ENCODE assay signal across 8 cellular contexts in the genomic region with DNA sequence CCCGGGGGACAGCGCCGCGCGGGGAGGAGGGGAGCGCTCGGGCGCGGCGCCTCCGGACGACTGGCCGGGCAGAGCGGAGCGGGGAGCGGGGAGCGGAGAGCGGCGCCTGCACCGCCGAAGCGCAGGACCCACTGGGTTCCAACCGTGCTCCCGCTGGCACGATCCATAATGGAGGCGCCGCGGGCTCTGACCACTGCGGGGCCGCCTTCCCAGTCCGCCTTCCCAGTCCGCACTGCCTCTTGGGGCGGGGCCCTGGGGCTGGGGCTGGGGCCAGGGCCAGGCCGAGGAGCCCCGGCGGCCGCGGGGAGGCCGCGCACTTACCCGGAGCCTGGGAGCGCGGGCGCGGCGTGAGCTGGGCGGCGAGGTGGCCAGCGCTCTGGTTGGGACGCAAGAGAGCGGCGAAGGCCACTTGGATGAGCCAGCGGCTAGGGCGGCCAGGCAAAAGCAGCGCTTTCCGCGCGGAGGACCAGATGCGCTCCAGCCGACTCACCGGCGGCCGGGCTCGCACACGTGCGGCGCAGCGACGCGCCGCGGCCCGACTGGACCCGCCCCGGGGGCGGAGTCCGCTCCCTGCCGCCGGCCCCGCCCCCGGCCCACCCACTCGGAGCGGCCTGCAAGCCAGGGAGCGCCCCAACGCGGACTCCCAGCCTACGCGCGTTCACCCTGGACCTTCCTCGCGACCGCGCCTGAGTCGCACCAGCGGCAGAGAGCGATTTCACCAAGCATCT. TPM values are rescaled to one million over a fixed set of nuclear protein-coding genes. Genes with fewer than 3 reads are reported as not detected.
DNase-seq lines count a peak whose midpoint lies in the region; ATAC-seq and TF ChIP-seq lines count a peak whose summit lies in the region.

A gene with protein sequence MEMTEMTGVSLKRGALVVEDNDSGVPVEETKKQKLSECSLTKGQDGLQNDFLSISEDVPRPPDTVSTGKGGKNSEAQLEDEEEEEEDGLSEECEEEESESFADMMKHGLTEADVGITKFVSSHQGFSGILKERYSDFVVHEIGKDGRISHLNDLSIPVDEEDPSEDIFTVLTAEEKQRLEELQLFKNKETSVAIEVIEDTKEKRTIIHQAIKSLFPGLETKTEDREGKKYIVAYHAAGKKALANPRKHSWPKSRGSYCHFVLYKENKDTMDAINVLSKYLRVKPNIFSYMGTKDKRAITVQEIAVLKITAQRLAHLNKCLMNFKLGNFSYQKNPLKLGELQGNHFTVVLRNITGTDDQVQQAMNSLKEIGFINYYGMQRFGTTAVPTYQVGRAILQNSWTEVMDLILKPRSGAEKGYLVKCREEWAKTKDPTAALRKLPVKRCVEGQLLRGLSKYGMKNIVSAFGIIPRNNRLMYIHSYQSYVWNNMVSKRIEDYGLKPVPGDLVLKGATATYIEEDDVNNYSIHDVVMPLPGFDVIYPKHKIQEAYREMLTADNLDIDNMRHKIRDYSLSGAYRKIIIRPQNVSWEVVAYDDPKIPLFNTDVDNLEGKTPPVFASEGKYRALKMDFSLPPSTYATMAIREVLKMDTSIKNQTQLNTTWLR (minus strand): TSS at position 541 of the 728 bp plus-strand sequence. CDS start 13,759 bp downstream, outside the sequence.

- intact Hi-C loops in left colon (cut with DNase I, micrococcal nuclease) = no loop called here

- ATAC-seq in GM19035 (IDR thresholded peaks at IDR 0.05; ENCODE audit: unreplicated experiment) = peak; percentile 89
- peak; percentile 83 for ATAC-seq in HG03342 (IDR thresholded peaks at IDR 0.05; ENCODE audit: unreplicated experiment)
- peak; percentile 93 for ATAC-seq in left colon

- DNase-seq in AG20443 (ENCODE audit: low spot score) (peak; percentile 98), NCI-H446 (lab: John Stamatoyannopoulos, UW) (peak; percentile 68 to 92), choroid plexus epithelial cell (ENCODE audit: low read depth) (peak; percentile 91), left colon (peak; percentile 86 to 89)
- DNase-seq in activated CD4-positive, alpha-beta T cell treated with anti-CD3 and anti-CD28 coated beads for 24 hours (ENCODE audit: low read depth in 2 of 2) = peak; percentile 67 to 81
- DNase-seq in stimulated activated CD4-positive, alpha-beta T cell treated with anti-CD3 and anti-CD28 coated beads, Interleukin-1b, Interleukin-23, amount 100 ng/mL, for 4 hours (ENCODE audit: low read depth in 2 of 2) = peak; percentile 68 to 81

- no peak for TF ChIP-seq CTCF in choroid plexus epithelial cell (conservative IDR thresholded peaks at IDR 0.05; ENCODE audit: low read depth, low read length)

- H3K4me3 ChIP-seq in choroid plexus epithelial cell (ENCODE audit: low read depth, low read length) = peak within 1 kb of the TSS; percentile 84

RNA-seq across cellular contexts. Expression of the gene that starts here (rescaled TPM):
- total RNA-seq in left colon = 1 to 10 TPM; 5.9 to 8.9 TPM

Comparison
In these comparisons a context has a peak if more than half of its experiments do, and no peak if none do; other contexts are left out.
1. Peak in every context shown above with its lines: DNase-seq, ATAC-seq and H3K4me3 ChIP-seq.